In the genomic region with DNA sequence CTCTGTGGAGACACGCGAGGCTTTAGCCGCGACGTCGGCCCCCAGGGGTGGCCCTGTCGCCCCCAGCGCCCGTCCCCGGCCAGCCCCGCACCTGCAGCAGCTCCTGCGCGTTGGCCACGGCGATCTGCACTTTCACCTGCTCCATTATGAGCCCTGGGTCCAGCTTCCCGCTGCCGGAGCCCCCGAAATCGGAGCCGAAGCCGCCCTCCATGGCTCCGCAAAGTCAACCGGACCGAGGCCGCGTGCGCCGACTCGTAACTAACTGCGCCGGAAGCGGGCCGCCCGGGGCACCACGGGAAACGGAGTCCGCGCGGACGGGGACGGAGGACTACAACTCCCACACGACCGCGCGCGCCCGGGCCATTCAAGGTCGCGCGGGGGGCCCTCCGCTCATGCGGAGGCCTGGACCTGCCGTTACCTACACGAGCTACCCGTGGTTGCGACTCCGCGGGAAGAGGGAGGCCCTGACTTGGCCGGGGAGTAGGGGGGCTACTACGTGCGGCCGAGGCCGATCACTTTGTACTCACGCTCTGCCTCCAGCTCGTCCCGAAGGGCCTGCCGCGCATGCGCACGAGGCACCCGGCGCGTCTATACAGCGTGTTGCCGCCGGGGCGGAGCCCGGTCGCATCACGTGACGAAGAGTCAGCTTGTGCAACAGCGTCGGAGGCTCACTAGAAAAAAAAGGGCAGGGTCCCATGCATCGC, we compare ENCODE assay signal across 8 cellular contexts. TPM values are rescaled to one million over a fixed set of nuclear protein-coding genes. Genes with fewer than 3 reads are reported as not detected.
DNase-seq lines count a peak whose midpoint lies in the region; ATAC-seq and TF ChIP-seq lines count a peak whose summit lies in the region.

Gene TIMM13 (minus strand): TSS at position 264 of the 704 bp plus-strand sequence. CDS start 53 bp downstream, at position 211.

- TF ChIP-seq CTCF in BJ (IDR thresholded peaks at IDR 0.05; ENCODE audit: insufficient read depth, low read depth, low read length) (no peak), choroid plexus epithelial cell (conservative IDR thresholded peaks at IDR 0.05; ENCODE audit: low read depth, low read length) (no peak)

- DNase-seq in BJ (ENCODE audit: low read depth), result peak; percentile 74
- DNase-seq in NCI-H526 (lab: John Stamatoyannopoulos, UW), result peak; percentile 84 to 95
- peak; percentile 94 to 98 for DNase-seq in activated CD4-positive, alpha-beta T cell treated with anti-CD3 and anti-CD28 coated beads for 4 hours
- DNase-seq in choroid plexus epithelial cell (ENCODE audit: low read depth), result peak; percentile 97
- peak; percentile 95 for DNase-seq in kidney tubule cell (ENCODE audit: low spot score)
- DNase-seq in stimulated activated CD4-positive, alpha-beta T cell treated with anti-CD3 and anti-CD28 coated beads, Interleukin-1b, Interleukin-23, amount 100 ng/mL, for 1 hour (ENCODE audit: low read depth in 2 of 2), result peak; percentile 89 to 91

- peak; percentile 87 for ATAC-seq in GM19324 (IDR thresholded peaks at IDR 0.05; ENCODE audit: low FRiP score, unreplicated experiment)
- ATAC-seq in HG03460 (IDR thresholded peaks at IDR 0.05; ENCODE audit: unreplicated experiment), result peak; percentile 79

- POLR2A ChIA-PET in BJ (lab: Charles Lee), result interaction anchor here (0.6 kb wide), 1 partner anchor 113 kb away, joined by 3 read pairs; no protein-coding TSS in a partner anchor

- H3K36me3 ChIP-seq in BJ (ENCODE audit: control insufficient read depth, insufficient read depth, low read length), result peaks cover 16% of the 10 kb centered on the region

- CTCF ChIA-PET in BJ (lab: Yijun Ruan, JAX), result interaction anchor here (0.6 to 2.1 kb wide), 7 partner anchors 10 to 210 kb away, joined by 3 to 6 read pairs (median 4); partner anchors contain the start of gene LMNB2

- H3K27me3 ChIP-seq in BJ (ENCODE audit: control insufficient read depth, insufficient read depth, low read length), result no peaks in the 10 kb centered on the region

- peak within 1 kb of the TSS; percentile 89 for H3K4me3 ChIP-seq in BJ (ENCODE audit: low read depth, low read length)
- H3K4me3 ChIP-seq in choroid plexus epithelial cell (ENCODE audit: low read depth, low read length), result peak within 1 kb of the TSS; percentile 95

RNA-seq across cellular contexts. Expression of gene TIMM13, which starts in this region (rescaled TPM):
- 37.2 and 50.7 TPM in 2 replicates for polyA plus RNA-seq in BJ (2011; rRNA removed)
- polyA minus RNA-seq in BJ (2011; rRNA and poly(A)+ RNA removed), result 9.2 and 14.2 TPM in 2 replicates

Comparison
In these comparisons a context has a peak if more than half of its experiments do, and no peak if none do; other contexts are left out.
1. Peak in every context shown above with its lines: DNase-seq, ATAC-seq and H3K4me3 ChIP-seq.